Comparison of ENCODE assay signal across 26 cellular contexts in genomic region chr2:70817284-70817954, GRCh38. TPM values are rescaled to one million over a fixed set of nuclear protein-coding genes. Genes with fewer than 3 reads are reported as not detected.
"Had no signal": no experiment of that assay in that cellular context is flagged by ENCODE, and none has a peak within 500 bp of the region (broad histone marks: within the 10 kb centered on the region; RNA-seq: fewer than 3 reads in every experiment).

No MANE protein-coding gene starts in this region.

- H3K4me3 Mint-ChIP-seq: activated CD8-positive, alpha-beta T cell treated with anti-CD3 and anti-CD28 coated beads for 36 hours; activated naive CD4-positive, alpha-beta T cell treated with anti-CD3 and anti-CD28 coated beads for 36 hours; activated naive CD8-positive, alpha-beta T cell treated with anti-CD3 and anti-CD28 coated beads, Interleukin-2, amount 10 ng/mL, durations not matched to agents 7 days and 5 days; activated T-helper 1 cell treated with anti-CD3 and anti-CD28 coated beads, Interleukin-12 subunit alpha, Interleukin-12 subunit beta, Interleukin-2, Interleukin-4 antibody, amounts not matched to agents 30 ng/mL and 10 ng/mL and 1 ng/mL, durations not matched to agents 14 hours and 24 hours and 36 hours; T-helper 1 cell treated with Interleukin-12 subunit alpha and Interleukin-12 subunit beta and Interleukin-4 antibody, amounts not matched to agents 30 μg/mL and 1 μg/mL, for 36 hours had no signal

- H3K27ac Mint-ChIP-seq: activated CD8-positive, alpha-beta T cell treated with anti-CD3 and anti-CD28 coated beads for 36 hours; activated naive CD4-positive, alpha-beta T cell treated with anti-CD3 and anti-CD28 coated beads for 36 hours; activated naive CD8-positive, alpha-beta T cell treated with anti-CD3 and anti-CD28 coated beads, Interleukin-2, amount 10 ng/mL, durations not matched to agents 7 days and 5 days; activated T-helper 1 cell treated with anti-CD3 and anti-CD28 coated beads, Interleukin-12 subunit alpha, Interleukin-12 subunit beta, Interleukin-2, Interleukin-4 antibody, amounts not matched to agents 30 ng/mL and 10 ng/mL and 1 ng/mL, durations not matched to agents 14 hours and 24 hours and 36 hours; T-helper 1 cell treated with Interleukin-12 subunit alpha and Interleukin-12 subunit beta and Interleukin-4 antibody, amounts not matched to agents 30 μg/mL and 1 μg/mL, for 36 hours had no signal

- DNase-seq: activated CD4-positive, CD25-positive, alpha-beta regulatory T cell; activated CD8-positive, alpha-beta memory T cell treated with anti-CD3 and anti-CD28 coated beads, Interleukin-2, amount 50 U/mL, for 4 hours; activated CD8-positive, alpha-beta T cell treated with anti-CD3 and anti-CD28 coated beads for 36 hours; activated gamma-delta T cell; activated naive CD4-positive, alpha-beta T cell treated with anti-CD3 and anti-CD28 coated beads for 36 hours; activated naive CD8-positive, alpha-beta T cell treated with anti-CD3 and anti-CD28 coated beads, Interleukin-2, amount 10 ng/mL, durations not matched to agents 7 days and 5 days; adrenal gland; anterior cingulate cortex; central memory CD4-positive, alpha-beta T cell; Karpas-422; NCI-H1694; NCI-H2029; NCI-H510A treated with DMSO at 0.1 percent for 48 hours; NCI-H69; NK-92 treated with Interleukin-12 subunit alpha and Interleukin-12 subunit beta, amount 100 ng/mL, for 24 hours; PC-3; SHP77; SW 1271; T-helper 9 cell had no signal

- H3K9me3 Mint-ChIP-seq: activated CD8-positive, alpha-beta T cell treated with anti-CD3 and anti-CD28 coated beads for 36 hours; activated naive CD4-positive, alpha-beta T cell treated with anti-CD3 and anti-CD28 coated beads for 36 hours; activated naive CD8-positive, alpha-beta T cell treated with anti-CD3 and anti-CD28 coated beads, Interleukin-2, amount 10 ng/mL, durations not matched to agents 7 days and 5 days; activated T-helper 1 cell treated with anti-CD3 and anti-CD28 coated beads, Interleukin-12 subunit alpha, Interleukin-12 subunit beta, Interleukin-2, Interleukin-4 antibody, amounts not matched to agents 30 ng/mL and 10 ng/mL and 1 ng/mL, durations not matched to agents 14 hours and 24 hours and 36 hours; T-helper 1 cell treated with Interleukin-12 subunit alpha and Interleukin-12 subunit beta and Interleukin-4 antibody, amounts not matched to agents 30 μg/mL and 1 μg/mL, for 36 hours had no signal

- H3K4me1 Mint-ChIP-seq: activated naive CD8-positive, alpha-beta T cell treated with anti-CD3 and anti-CD28 coated beads, Interleukin-2, amount 10 ng/mL, durations not matched to agents 7 days and 5 days had no signal

- H3K36me3 Mint-ChIP-seq: activated naive CD8-positive, alpha-beta T cell treated with anti-CD3 and anti-CD28 coated beads, Interleukin-2, amount 10 ng/mL, durations not matched to agents 7 days and 5 days had no signal

- ATAC-seq: activated CD8-positive, alpha-beta T cell treated with anti-CD3 and anti-CD28 coated beads for 36 hours; K562; PC-3; SK-N-SH treated with all-trans-retinoic acid at 6 μM for 48 hours had no signal

RNA-seq across cellular contexts. Expression of gene CLEC4F, which starts 3.0 kb away (rescaled TPM):
- total RNA-seq: activated CD8-positive, alpha-beta T cell treated with anti-CD3 and anti-CD28 coated beads for 36 hours; activated naive CD4-positive, alpha-beta T cell treated with anti-CD3 and anti-CD28 coated beads for 36 hours; activated naive CD8-positive, alpha-beta T cell treated with anti-CD3 and anti-CD28 coated beads, Interleukin-2, amount 10 ng/mL, durations not matched to agents 7 days and 5 days; adrenal gland; chondrocyte; K562; PC-3; SJSA1 had no signal

RNA-seq across cellular contexts. Expression of gene CD207, which starts 18.2 kb away (rescaled TPM):
- total RNA-seq: activated CD8-positive, alpha-beta T cell treated with anti-CD3 and anti-CD28 coated beads for 36 hours; activated naive CD4-positive, alpha-beta T cell treated with anti-CD3 and anti-CD28 coated beads for 36 hours; activated naive CD8-positive, alpha-beta T cell treated with anti-CD3 and anti-CD28 coated beads, Interleukin-2, amount 10 ng/mL, durations not matched to agents 7 days and 5 days; activated T-helper 1 cell treated with anti-CD3 and anti-CD28 coated beads, Interleukin-12 subunit alpha, Interleukin-12 subunit beta, Interleukin-2, Interleukin-4 antibody, amounts not matched to agents 30 ng/mL and 10 ng/mL and 1 ng/mL, durations not matched to agents 14 hours and 24 hours and 36 hours; adrenal gland; chondrocyte; K562; PC-3; SJSA1 had no signal

RNA-seq across cellular contexts. Expression of gene FIGLA, which starts 27.0 kb away (rescaled TPM):
- total RNA-seq: activated CD8-positive, alpha-beta T cell treated with anti-CD3 and anti-CD28 coated beads for 36 hours; activated naive CD4-positive, alpha-beta T cell treated with anti-CD3 and anti-CD28 coated beads for 36 hours; activated naive CD8-positive, alpha-beta T cell treated with anti-CD3 and anti-CD28 coated beads, Interleukin-2, amount 10 ng/mL, durations not matched to agents 7 days and 5 days; activated T-helper 1 cell treated with anti-CD3 and anti-CD28 coated beads, Interleukin-12 subunit alpha, Interleukin-12 subunit beta, Interleukin-2, Interleukin-4 antibody, amounts not matched to agents 30 ng/mL and 10 ng/mL and 1 ng/mL, durations not matched to agents 14 hours and 24 hours and 36 hours; adrenal gland; breast epithelium; chondrocyte; K562; PC-3; SJSA1 had no signal

RNA-seq across cellular contexts. Expression of gene ADD2, which starts 49.4 kb away (rescaled TPM):
- total RNA-seq: SJSA1 had no signal
